Comparison of ENCODE assay signal across 8 cellular contexts in genomic region chr5:148740966-148741742, GRCh38.
DNase-seq lines count a peak whose midpoint lies in the region; ATAC-seq, FAIRE-seq and TF ChIP-seq lines count a peak whose summit lies in the region.

No MANE protein-coding gene starts in this region.

- H3K4me1 ChIP-seq in A549 (no peaks in the 10 kb centered on the region), esophagus squamous epithelium (peaks cover 0 to 28% (median 11%) of the 10 kb centered on the region in 3 donors)

- H3K27ac ChIP-seq in A549 (no peak overlapping the region), RWPE1 (no peak overlapping the region), esophagus squamous epithelium (peak overlapping the region in 1 of 4 donors; percentile 6)

- H3K4me1 Mint-ChIP-seq in nephron progenitor cell = no peaks in the 10 kb centered on the region

- peak; percentile 36 to 55 for DNase-seq in A549 (ENCODE audit: low read depth in 1 of 2, low spot score in 1 of 2)
- DNase-seq in HT-29 (ENCODE audit: low spot score) = peak; percentile 87
- peak; percentile 77 for DNase-seq in RWPE1 (ENCODE audit: low spot score)
- DNase-seq in esophagus squamous epithelium (lab: John Stamatoyannopoulos, UW) = no peak
- DNase-seq in nephron progenitor cell = no peak
- DNase-seq in NCI-H128 (lab: John Stamatoyannopoulos, UW; ENCODE audit: unreplicated experiment) = no peak
- no peak for DNase-seq in GM19240 (ENCODE audit: insufficient read length, low spot score)

- peak; percentile 73 for TF ChIP-seq CTCF in A549 (IDR thresholded peaks at IDR 0.05)
- TF ChIP-seq CTCF in GM12875 (IDR thresholded peaks at IDR 0.05; ENCODE audit: borderline replicate concordance, insufficient read depth, low read depth, low read length) = peak; percentile 36; the same call in 1 of the 2 replicates
- TF ChIP-seq CTCF in RWPE1 (conservative IDR thresholded peaks at IDR 0.05; ENCODE audit: low read depth) = peak; percentile 85
- TF ChIP-seq CTCF in esophagus squamous epithelium (IDR thresholded peaks at IDR 0.05) = peak; percentile 75 to 93 (median 80)
- TF ChIP-seq CTCF in nephron progenitor cell (IDR thresholded peaks at IDR 0.05) = peak; percentile 75

- no peaks in the 10 kb centered on the region for H3K27me3 ChIP-seq in esophagus squamous epithelium

- intact Hi-C loops in esophagus squamous epithelium (cut with DNase I) = loop anchor here (10.0 kb wide), 1 partner anchor 74 kb away; no protein-coding TSS in a partner anchor

- ATAC-seq in A549 = peak; percentile 62 to 80; a peak in 5 of 6 replicates

- no peak for TF ChIP-seq POLR2A in A549 (IDR thresholded peaks at IDR 0.05; ENCODE audit: low read length)
- no peak for TF ChIP-seq POLR2A in esophagus squamous epithelium (IDR thresholded peaks at IDR 0.05)

- POLR2A ChIA-PET in A549 (lab: Yijun Ruan, JAX) (no interaction called here), RWPE1 (lab: Yijun Ruan, JAX; ENCODE audit: low non-redundant PET) (no interaction called here)

- peak; percentile 70 to 76 for TF ChIP-seq RAD21 in A549 (conservative IDR thresholded peaks at IDR 0.05 in 1 of 2, IDR thresholded peaks at IDR 0.05 in 1 of 2)

- no peak overlapping the region for H3K4me3 ChIP-seq in A549
- H3K4me3 ChIP-seq in GM12875 (ENCODE audit: low read depth, low read length) = no peak overlapping the region
- no peak overlapping the region for H3K4me3 ChIP-seq in esophagus squamous epithelium

- TF ChIP-seq EP300 in A549 (IDR thresholded peaks at IDR 0.05) = no peak

- H3K27ac Mint-ChIP-seq in nephron progenitor cell = no peak overlapping the region

- WGBS in A549 (ENCODE audit: missing lambda C conversion rate) = 35% methylated on average over 9 of the region's 9 CpGs
- WGBS in esophagus squamous epithelium, 2 donors = 53 to 57% methylated on average over 9 of the region's 9 CpGs

- H3K36me3 Mint-ChIP-seq in nephron progenitor cell (ENCODE audit: low read depth) = no peaks in the 10 kb centered on the region

- no peak overlapping the region for H3K4me2 ChIP-seq in A549

- H3K4me3 Mint-ChIP-seq in nephron progenitor cell = no peak overlapping the region

- CTCF ChIA-PET in A549 (lab: Yijun Ruan, JAX) (interaction anchor here (0.6 to 17.7 kb wide), 47 partner anchors 9 to 821 kb away, joined by 3 to 432 read pairs (median 4); partner anchors contain the start of gene ADRB2), RWPE1 (lab: Yijun Ruan, JAX) (interaction anchor here (0.5 to 7.9 kb wide), 42 partner anchors 9 to 528 kb away, joined by 3 to 57 read pairs (median 4); no protein-coding TSS in a partner anchor)

- no peaks in the 10 kb centered on the region for H3K9me3 Mint-ChIP-seq in nephron progenitor cell

- H3K27me3 Mint-ChIP-seq in nephron progenitor cell (ENCODE audit: low read depth, poor library complexity) = peaks cover 9% of the 10 kb centered on the region

- peak; percentile 39 for FAIRE-seq in A549 (lab: Jason Lieb, UNC)

- no peaks in the 10 kb centered on the region for H3K36me3 ChIP-seq in esophagus squamous epithelium

- H3K9me3 ChIP-seq in A549 = no peaks in the 10 kb centered on the region
- H3K9me3 ChIP-seq in esophagus squamous epithelium = no peaks in the 10 kb centered on the region

TF ChIP-seq in A549, 52 proteins besides CTCF, POLR2A, EP300 and RAD21:
- TF ChIP-seq JUN (IDR thresholded peaks at IDR 0.05) (no peak), MAFK (IDR thresholded peaks at IDR 0.05; ENCODE audit: partially characterized antibody) (peak; percentile 53), ZFP36 (IDR thresholded peaks at IDR 0.05; ENCODE audit: borderline replicate concordance, partially characterized antibody) (no peak), SMC3 (IDR thresholded peaks at IDR 0.05) (peak; percentile 87), CHD4 (IDR thresholded peaks at IDR 0.05; ENCODE audit: borderline replicate concordance) (no peak), CHD2 (IDR thresholded peaks at IDR 0.05; ENCODE audit: low read length, partially characterized antibody) (no peak), EHF (CRISPR knock-in tag; IDR thresholded peaks at IDR 0.05) (no peak)
- TF ChIP-seq, protein P1, sequence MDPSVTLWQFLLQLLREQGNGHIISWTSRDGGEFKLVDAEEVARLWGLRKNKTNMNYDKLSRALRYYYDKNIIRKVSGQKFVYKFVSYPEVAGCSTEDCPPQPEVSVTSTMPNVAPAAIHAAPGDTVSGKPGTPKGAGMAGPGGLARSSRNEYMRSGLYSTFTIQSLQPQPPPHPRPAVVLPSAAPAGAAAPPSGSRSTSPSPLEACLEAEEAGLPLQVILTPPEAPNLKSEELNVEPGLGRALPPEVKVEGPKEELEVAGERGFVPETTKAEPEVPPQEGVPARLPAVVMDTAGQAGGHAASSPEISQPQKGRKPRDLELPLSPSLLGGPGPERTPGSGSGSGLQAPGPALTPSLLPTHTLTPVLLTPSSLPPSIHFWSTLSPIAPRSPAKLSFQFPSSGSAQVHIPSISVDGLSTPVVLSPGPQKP (IDR thresholded peaks at IDR 0.05; ENCODE audit: low read depth, low read length) = no peak
- TF ChIP-seq, protein P2, sequence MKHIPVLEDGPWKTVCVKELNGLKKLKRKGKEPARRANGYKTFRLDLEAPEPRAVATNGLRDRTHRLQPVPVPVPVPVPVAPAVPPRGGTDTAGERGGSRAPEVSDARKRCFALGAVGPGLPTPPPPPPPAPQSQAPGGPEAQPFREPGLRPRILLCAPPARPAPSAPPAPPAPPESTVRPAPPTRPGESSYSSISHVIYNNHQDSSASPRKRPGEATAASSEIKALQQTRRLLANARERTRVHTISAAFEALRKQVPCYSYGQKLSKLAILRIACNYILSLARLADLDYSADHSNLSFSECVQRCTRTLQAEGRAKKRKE (CRISPR knock-in tag; IDR thresholded peaks at IDR 0.05; ENCODE audit: low read depth) = no peak

Comparison
In these comparisons a context has a peak if more than half of its experiments do, and no peak if none do; other contexts are left out.
1. DNase-seq: peak in A549 (2 of 2), HT-29 (single experiment) and RWPE1 (single experiment); none in esophagus squamous epithelium (single experiment), nephron progenitor cell (single experiment), NCI-H128 (single experiment) and GM19240 (single experiment).
2. Peak in every context shown above with its lines, with median percentiles within 50 percentile points of each other: CTCF ChIP-seq.